ENCODE assay signal across 21 cellular contexts in the genomic region with DNA sequence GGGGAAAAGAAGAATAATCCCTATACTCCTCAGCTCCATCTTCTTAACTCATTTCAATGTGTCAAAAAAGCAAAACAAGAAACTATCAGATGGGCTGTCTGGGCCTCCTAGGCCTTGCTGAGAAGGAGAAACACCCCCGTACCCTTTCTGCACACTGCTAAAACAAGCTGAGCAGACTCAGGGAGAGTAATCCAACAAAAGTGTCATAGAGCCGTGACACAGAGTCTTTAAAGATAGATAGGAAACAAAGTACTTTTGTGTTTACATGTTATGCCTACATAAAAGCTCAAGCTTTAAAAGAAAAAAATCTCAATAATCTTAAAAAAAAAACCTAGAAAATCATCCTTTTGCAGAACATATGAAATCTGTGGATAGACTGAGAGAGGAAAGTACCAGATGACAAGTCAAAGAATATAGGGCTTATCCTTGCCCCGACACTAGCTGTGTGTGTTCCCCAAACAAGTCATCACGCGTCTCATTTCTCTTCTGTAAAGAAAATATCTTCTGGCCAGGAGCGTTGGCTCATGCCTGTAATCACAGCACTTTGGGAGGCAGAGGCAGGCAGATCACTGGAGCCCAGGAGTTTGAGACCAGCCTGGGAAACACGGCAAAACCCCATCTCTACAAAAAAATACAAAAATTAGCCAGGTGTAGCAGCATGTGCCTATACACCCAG.
"Had no signal": no experiment of that assay in that cellular context is flagged by ENCODE, and none has a peak within 500 bp of the region (broad histone marks: within the 10 kb centered on the region; RNA-seq: fewer than 3 reads in every experiment).

No MANE protein-coding gene starts in this region.

- ATAC-seq: foreskin keratinocyte; naive thymus-derived CD8-positive, alpha-beta T cell; pancreas; psoas muscle had no signal

- H3K9me3 ChIP-seq: adrenal gland, esophagus muscularis mucosa, pancreas, psoas muscle, suprapubic skin, tibial nerve had no signal

- H3K27ac ChIP-seq: adrenal gland, cardiac muscle cell, coronary artery, esophagus muscularis mucosa, foreskin keratinocyte, pancreas, psoas muscle, suprapubic skin, tibial nerve had no signal

- H3K4me1 ChIP-seq: foreskin keratinocyte had no signal

- H3K4me3 ChIP-seq: adrenal gland, cardiac muscle cell, coronary artery, esophagus muscularis mucosa, pancreas, psoas muscle, suprapubic skin, tibial nerve had no signal

- H3K36me3 ChIP-seq: cardiac muscle cell, esophagus muscularis mucosa, pancreas, suprapubic skin had no signal

- DNase-seq: activated CD4-positive, alpha-beta memory T cell treated with anti-CD3 and anti-CD28 coated beads for 36 hours; activated CD4-positive, alpha-beta T cell treated with anti-CD3 and anti-CD28 coated beads, Interleukin-2, amount 10 ng/mL, durations not matched to agents 24 days and 14 days; activated CD4-positive, CD25-positive, alpha-beta regulatory T cell treated with anti-CD3 and anti-CD28 coated beads, Interleukin-2, amount 50 U/mL, for 72 hours; activated CD8-positive, alpha-beta memory T cell treated with anti-CD3 and anti-CD28 coated beads, Interleukin-2, amount 50 U/mL, for 4 hours; activated effector memory CD4-positive, alpha-beta T cell treated with anti-CD3 and anti-CD28 coated beads, Interleukin-2, amount 50 U/mL, for 16 hours; activated naive CD4-positive, alpha-beta T cell treated with anti-CD3 and anti-CD28 coated beads for 36 hours; activated naive CD8-positive, alpha-beta T cell treated with anti-CD3 and anti-CD28 coated beads for 36 hours; activated T-cell treated with anti-CD3 and anti-CD28 coated beads, Interleukin-2, amount 50 U/mL, for 1 hour; adrenal gland; foreskin keratinocyte; naive thymus-derived CD8-positive, alpha-beta T cell; pancreas; psoas muscle; stimulated activated CD4-positive, alpha-beta T cell treated with anti-CD3 and anti-CD28 coated beads, Interleukin-15, amount 100 ng/mL, for 24 hours; stimulated activated naive CD4-positive, alpha-beta T cell; T-helper 9 cell had no signal

- H3K27me3 ChIP-seq: adrenal gland, cardiac muscle cell, esophagus muscularis mucosa, foreskin keratinocyte, pancreas, suprapubic skin, tibial nerve had no signal
